27 cellular contexts compared by ENCODE assay signal in genomic region chr2:15034246-15034645, GRCh38.
"Had no signal": no experiment of that assay in that cellular context is flagged by ENCODE, and none has a peak within 500 bp of the region (broad histone marks: within the 10 kb centered on the region; RNA-seq: fewer than 3 reads in every experiment).

No MANE protein-coding gene starts in this region.

- H3K36me3 Mint-ChIP-seq: mesothelial cell of epicardium had no signal

- H3K27ac Mint-ChIP-seq: dendritic cell treated with granulocyte-macrophage colony-stimulating factor and Interleukin-4, amounts not matched to agents 40 ng/mL and 50 ng/mL, for 4 days; endodermal cell; mesothelial cell of epicardium had no signal

- H3K4me1 ChIP-seq: colonic mucosa, esophagus squamous epithelium, gastrocnemius medialis, heart right ventricle, left lung had no signal

- DNase-seq: colonic mucosa; cortex of kidney; effector CD8-positive, alpha-beta T cell; effector memory CD8-positive, alpha-beta T cell; endodermal cell; erythroblast; esophagus squamous epithelium; foreskin fibroblast; foreskin melanocyte; gastrocnemius medialis; glutamatergic neuron; head of caudate nucleus; heart right ventricle; hippocampal formation; left cardiac atrium; left lung; left ventricle myocardium superior; lower lobe of right lung; mesenchymal stem cell; mucosa of descending colon had no signal

- H3K9me3 Mint-ChIP-seq: dendritic cell treated with granulocyte-macrophage colony-stimulating factor and Interleukin-4, amounts not matched to agents 40 ng/mL and 50 ng/mL, for 4 days; endodermal cell had no signal

- H3K36me3 ChIP-seq: colonic mucosa, esophagus squamous epithelium, gastrocnemius medialis, heart right ventricle, left lung, lower lobe of right lung had no signal

- H3K4me3 Mint-ChIP-seq: dendritic cell treated with granulocyte-macrophage colony-stimulating factor and Interleukin-4, amounts not matched to agents 40 ng/mL and 50 ng/mL, for 4 days; effector memory CD8-positive, alpha-beta T cell; endodermal cell; mesothelial cell of epicardium had no signal

- H3K4me3 ChIP-seq: colonic mucosa, esophagus squamous epithelium, gastrocnemius medialis, heart right ventricle, left lung, lower lobe of right lung, mucosa of descending colon had no signal

- H3K27ac ChIP-seq: colonic mucosa, epithelial cell of prostate, esophagus squamous epithelium, gastrocnemius medialis, heart right ventricle, left lung, lower lobe of right lung had no signal

- H3K9me3 ChIP-seq: colonic mucosa, esophagus squamous epithelium, gastrocnemius medialis, heart right ventricle, left lung, lower lobe of right lung, mucosa of descending colon had no signal

- H3K4me1 Mint-ChIP-seq: endodermal cell, mesothelial cell of epicardium had no signal

- FAIRE-seq: endometrium, islet of Langerhans, keratinocyte had no signal

- ATAC-seq: effector memory CD8-positive, alpha-beta T cell; esophagus mucosa; gastrocnemius medialis; heart right ventricle; left cardiac atrium; left lung; left ventricle myocardium superior; lower lobe of right lung; mucosa of descending colon had no signal

- H3K27me3 Mint-ChIP-seq: dendritic cell treated with granulocyte-macrophage colony-stimulating factor and Interleukin-4, amounts not matched to agents 40 ng/mL and 50 ng/mL, for 4 days had no signal

- H3K27me3 ChIP-seq: colonic mucosa, esophagus squamous epithelium, gastrocnemius medialis, heart right ventricle, left lung had no signal
